Comparison of ENCODE assay signal across 1 cellular context in the genomic region with DNA sequence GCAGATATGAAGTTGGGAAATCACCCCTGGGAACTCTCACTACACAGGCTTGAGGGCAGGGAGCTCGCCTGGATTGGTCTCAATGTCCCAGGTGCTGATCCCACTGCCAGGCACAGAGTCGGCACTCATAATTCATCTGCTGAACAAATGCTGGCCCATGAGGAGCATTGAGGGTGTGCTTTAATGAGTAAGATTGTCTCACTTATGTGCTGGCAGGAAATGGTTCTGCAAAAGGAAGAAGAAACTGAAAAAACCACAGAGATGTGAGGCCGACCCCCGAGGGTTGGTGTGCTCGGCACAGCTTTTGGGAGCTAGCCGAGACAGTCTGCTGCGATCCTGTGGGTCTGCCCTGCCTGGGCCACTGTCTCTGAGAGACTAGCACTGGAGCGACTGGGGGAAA.
TF ChIP-seq lines count a peak whose summit lies in the region.

No MANE protein-coding gene starts in this region.

TF ChIP-seq in HepG2, 621 proteins besides CTCF, POLR2A, EP300 and RAD21:
- TF ChIP-seq, protein P1, sequence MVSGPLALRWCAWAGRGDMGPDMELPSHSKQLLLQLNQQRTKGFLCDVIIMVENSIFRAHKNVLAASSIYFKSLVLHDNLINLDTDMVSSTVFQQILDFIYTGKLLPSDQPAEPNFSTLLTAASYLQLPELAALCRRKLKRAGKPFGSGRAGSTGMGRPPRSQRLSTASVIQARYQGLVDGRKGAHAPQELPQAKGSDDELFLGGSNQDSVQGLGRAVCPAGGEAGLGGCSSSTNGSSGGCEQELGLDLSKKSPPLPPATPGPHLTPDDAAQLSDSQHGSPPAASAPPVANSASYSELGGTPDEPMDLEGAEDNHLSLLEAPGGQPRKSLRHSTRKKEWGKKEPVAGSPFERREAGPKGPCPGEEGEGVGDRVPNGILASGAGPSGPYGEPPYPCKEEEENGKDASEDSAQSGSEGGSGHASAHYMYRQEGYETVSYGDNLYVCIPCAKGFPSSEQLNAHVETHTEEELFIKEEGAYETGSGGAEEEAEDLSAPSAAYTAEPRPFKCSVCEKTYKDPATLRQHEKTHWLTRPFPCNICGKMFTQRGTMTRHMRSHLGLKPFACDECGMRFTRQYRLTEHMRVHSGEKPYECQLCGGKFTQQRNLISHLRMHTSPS (CRISPR knock-in tag; IDR thresholded peaks at IDR 0.05; ENCODE audit: low read depth) = no peak
- TF ChIP-seq PAF1 (CRISPR knock-in tag; IDR thresholded peaks at IDR 0.05) (no peak), MAFG (CRISPR knock-in tag; IDR thresholded peaks at IDR 0.05) (no peak), MIER2 (CRISPR knock-in tag; IDR thresholded peaks at IDR 0.05) (no peak), ZNF232 (CRISPR knock-in tag; IDR thresholded peaks at IDR 0.05; ENCODE audit: borderline replicate concordance) (no peak), PLRG1 (conservative IDR thresholded peaks at IDR 0.05) (no peak), MEF2D (CRISPR knock-in tag; IDR thresholded peaks at IDR 0.05) (no peak), ZNF839 (CRISPR knock-in tag; IDR thresholded peaks at IDR 0.05; ENCODE audit: borderline replicate concordance) (no peak), TSC22D2 (CRISPR knock-in tag; IDR thresholded peaks at IDR 0.05; ENCODE audit: borderline replicate concordance) (no peak), AHDC1 (CRISPR knock-in tag; IDR thresholded peaks at IDR 0.05; ENCODE audit: borderline replicate concordance) (no peak), ZNF547 (CRISPR knock-in tag; IDR thresholded peaks at IDR 0.05) (no peak), ZFP1 (CRISPR knock-in tag; IDR thresholded peaks at IDR 0.05) (no peak), SIN3B (IDR thresholded peaks at IDR 0.05; ENCODE audit: low read length) (no peak)
- TF ChIP-seq, protein P2, sequence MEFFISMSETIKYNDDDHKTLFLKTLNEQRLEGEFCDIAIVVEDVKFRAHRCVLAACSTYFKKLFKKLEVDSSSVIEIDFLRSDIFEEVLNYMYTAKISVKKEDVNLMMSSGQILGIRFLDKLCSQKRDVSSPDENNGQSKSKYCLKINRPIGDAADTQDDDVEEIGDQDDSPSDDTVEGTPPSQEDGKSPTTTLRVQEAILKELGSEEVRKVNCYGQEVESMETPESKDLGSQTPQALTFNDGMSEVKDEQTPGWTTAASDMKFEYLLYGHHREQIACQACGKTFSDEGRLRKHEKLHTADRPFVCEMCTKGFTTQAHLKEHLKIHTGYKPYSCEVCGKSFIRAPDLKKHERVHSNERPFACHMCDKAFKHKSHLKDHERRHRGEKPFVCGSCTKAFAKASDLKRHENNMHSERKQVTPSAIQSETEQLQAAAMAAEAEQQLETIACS (CRISPR knock-in tag; IDR thresholded peaks at IDR 0.05) = no peak
- TF ChIP-seq, protein P3, sequence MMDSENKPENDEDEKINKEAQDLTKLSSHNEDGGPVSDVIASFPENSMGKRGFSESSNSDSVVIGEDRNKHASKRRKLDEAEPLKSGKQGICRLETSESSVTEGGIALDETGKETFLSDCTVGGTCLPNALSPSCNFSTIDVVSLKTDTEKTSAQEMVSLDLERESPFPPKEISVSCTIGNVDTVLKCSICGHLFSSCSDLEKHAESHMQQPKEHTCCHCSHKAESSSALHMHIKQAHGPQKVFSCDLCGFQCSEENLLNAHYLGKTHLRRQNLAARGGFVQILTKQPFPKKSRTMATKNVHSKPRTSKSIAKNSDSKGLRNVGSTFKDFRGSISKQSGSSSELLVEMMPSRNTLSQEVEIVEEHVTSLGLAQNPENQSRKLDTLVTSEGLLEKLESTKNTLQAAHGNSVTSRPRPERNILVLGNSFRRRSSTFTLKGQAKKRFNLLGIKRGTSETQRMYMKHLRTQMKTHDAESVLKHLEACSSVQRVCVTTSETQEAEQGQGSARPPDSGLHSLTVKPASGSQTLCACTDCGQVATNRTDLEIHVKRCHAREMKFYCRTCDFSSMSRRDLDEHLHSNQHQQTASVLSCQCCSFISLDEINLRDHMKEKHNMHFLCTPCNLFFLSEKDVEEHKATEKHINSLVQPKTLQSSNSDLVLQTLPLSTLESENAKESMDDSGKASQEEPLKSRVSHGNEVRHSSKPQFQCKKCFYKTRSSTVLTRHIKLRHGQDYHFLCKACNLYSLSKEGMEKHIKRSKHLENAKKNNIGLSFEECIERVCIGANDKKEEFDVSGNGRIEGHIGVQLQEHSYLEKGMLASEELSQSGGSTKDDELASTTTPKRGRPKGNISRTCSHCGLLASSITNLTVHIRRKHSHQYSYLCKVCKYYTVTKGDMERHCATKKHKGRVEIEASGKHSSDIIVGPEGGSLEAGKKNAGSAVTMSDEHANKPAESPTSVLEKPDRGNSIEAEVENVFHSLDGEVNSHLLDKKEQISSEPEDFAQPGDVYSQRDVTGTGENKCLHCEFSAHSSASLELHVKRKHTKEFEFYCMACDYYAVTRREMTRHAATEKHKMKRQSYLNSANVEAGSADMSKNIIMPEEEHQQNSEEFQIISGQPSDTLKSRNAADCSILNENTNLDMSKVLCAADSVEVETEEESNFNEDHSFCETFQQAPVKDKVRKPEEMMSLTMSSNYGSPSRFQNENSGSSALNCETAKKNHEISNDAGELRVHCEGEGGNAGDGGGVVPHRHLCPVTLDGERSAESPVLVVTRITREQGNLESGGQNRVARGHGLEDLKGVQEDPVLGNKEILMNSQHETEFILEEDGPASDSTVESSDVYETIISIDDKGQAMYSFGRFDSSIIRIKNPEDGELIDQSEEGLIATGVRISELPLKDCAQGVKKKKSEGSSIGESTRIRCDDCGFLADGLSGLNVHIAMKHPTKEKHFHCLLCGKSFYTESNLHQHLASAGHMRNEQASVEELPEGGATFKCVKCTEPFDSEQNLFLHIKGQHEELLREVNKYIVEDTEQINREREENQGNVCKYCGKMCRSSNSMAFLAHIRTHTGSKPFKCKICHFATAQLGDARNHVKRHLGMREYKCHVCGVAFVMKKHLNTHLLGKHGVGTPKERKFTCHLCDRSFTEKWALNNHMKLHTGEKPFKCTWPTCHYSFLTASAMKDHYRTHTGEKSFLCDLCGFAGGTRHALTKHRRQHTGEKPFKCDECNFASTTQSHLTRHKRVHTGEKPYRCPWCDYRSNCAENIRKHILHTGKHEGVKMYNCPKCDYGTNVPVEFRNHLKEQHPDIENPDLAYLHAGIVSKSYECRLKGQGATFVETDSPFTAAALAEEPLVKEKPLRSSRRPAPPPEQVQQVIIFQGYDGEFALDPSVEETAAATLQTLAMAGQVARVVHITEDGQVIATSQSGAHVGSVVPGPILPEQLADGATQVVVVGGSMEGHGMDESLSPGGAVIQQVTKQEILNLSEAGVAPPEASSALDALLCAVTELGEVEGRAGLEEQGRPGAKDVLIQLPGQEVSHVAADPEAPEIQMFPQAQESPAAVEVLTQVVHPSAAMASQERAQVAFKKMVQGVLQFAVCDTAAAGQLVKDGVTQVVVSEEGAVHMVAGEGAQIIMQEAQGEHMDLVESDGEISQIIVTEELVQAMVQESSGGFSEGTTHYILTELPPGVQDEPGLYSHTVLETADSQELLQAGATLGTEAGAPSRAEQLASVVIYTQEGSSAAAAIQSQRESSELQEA (CRISPR knock-in tag; IDR thresholded peaks at IDR 0.05; ENCODE audit: not compliant biosample characterization) = no peak
